In genomic region chr1:67710417-67710816, GRCh38 we compare ENCODE assay signal across 10 cellular contexts. TPM values are rescaled to one million over a fixed set of nuclear protein-coding genes. Genes with fewer than 3 reads are reported as not detected.
A peak's percentile ranks its signal among the peaks of the same experiment; 100 is the strongest.
DNase-seq lines count a peak whose midpoint lies in the region; ATAC-seq and TF ChIP-seq lines count a peak whose summit lies in the region.
"Had no signal": no experiment of that assay in that cellular context is flagged by ENCODE, and none has a peak within 500 bp of the region (broad histone marks: within the 10 kb centered on the region; RNA-seq: fewer than 3 reads in every experiment).

No MANE protein-coding gene starts in this region.

- intact Hi-C loops in heart left ventricle (cut with DNase I): no loop called here

- POLR2A ChIA-PET in T-cell (lab: Charles Lee): no interaction called here

- ATAC-seq in heart left ventricle: peak; percentile 70 to 82 (median 77)
- ATAC-seq in T-cell (replicated peaks in 1 of 4): no peak
- ATAC-seq: lower lobe of right lung had no signal

- H3K27ac ChIP-seq in heart left ventricle: peak overlapping the region in 9 of 12 donors; percentile 7 to 63 (median 32)
- peak overlapping the region; percentile 10 for H3K27ac ChIP-seq in suprapubic skin
- H3K27ac ChIP-seq: lower lobe of right lung had no signal

- H3K36me3 ChIP-seq in heart left ventricle (peaks cover 0 to 6% (median 0%) of the 10 kb centered on the region in 9 donors), suprapubic skin (peaks cover 10% of the 10 kb centered on the region)

- TF ChIP-seq EP300 in suprapubic skin (IDR thresholded peaks at IDR 0.05): no peak

- H3K27me3 ChIP-seq in heart left ventricle (no peaks in the 10 kb centered on the region), suprapubic skin (no peaks in the 10 kb centered on the region)

- TF ChIP-seq CTCF in heart left ventricle (IDR thresholded peaks at IDR 0.05): no peak
- no peak for TF ChIP-seq CTCF in suprapubic skin (IDR thresholded peaks at IDR 0.05)

- CTCF ChIA-PET in T-cell (lab: Charles Lee): no interaction called here

- H3K4me3 Mint-ChIP-seq in T-cell: no peak overlapping the region

- DNase-seq in HPDE6-E6E7 (ENCODE audit: extremely low spot score) (peak; percentile 41), astrocyte of the hippocampus (ENCODE audit: low read depth, low spot score) (peak; percentile 76), heart left ventricle (peak in 2 of 5 donors; percentile 30 to 48), suprapubic skin (ENCODE audit: low spot score in 2 of 2) (no peak), T-cell (no peak), SKM-1 treated with dmso at 0.1 percent for 144 hours (lab: John Stamatoyannopoulos, UW; ENCODE audit: unreplicated experiment) (no peak), NOMO-1 treated with dmso at 0.1 percent for 144 hours (lab: John Stamatoyannopoulos, UW; ENCODE audit: unreplicated experiment) (no peak)
- DNase-seq in activated effector memory CD4-positive, alpha-beta T cell treated with anti-CD3 and anti-CD28 coated beads, Interleukin-2, amount 50 U/mL, for 16 hours: no peak
- DNase-seq: lower lobe of right lung, NCI-H1694 treated with DMSO at 0.1 percent for 48 hours had no signal

- no peak overlapping the region for H3K4me3 ChIP-seq in heart left ventricle
- no peak overlapping the region for H3K4me3 ChIP-seq in suprapubic skin
- H3K4me3 ChIP-seq: lower lobe of right lung had no signal

- no peak overlapping the region for H3K27ac Mint-ChIP-seq in T-cell

- H3K27me3 Mint-ChIP-seq in T-cell: no peaks in the 10 kb centered on the region

- H3K4me1 Mint-ChIP-seq in T-cell: no peaks in the 10 kb centered on the region

- H3K9me3 Mint-ChIP-seq in T-cell: no peaks in the 10 kb centered on the region

- H3K9me3 ChIP-seq in heart left ventricle (no peaks in the 10 kb centered on the region), suprapubic skin (no peaks in the 10 kb centered on the region)
- H3K9me3 ChIP-seq: lower lobe of right lung had no signal

- WGBS in heart left ventricle, 4 donors: 32 to 45% (median 35%) methylated on average over 5 of the region's 5 CpGs
- 28% methylated on average over 5 of the region's 5 CpGs for WGBS in suprapubic skin

- no peaks in the 10 kb centered on the region for H3K36me3 Mint-ChIP-seq in T-cell

- TF ChIP-seq POLR2A in heart left ventricle (IDR thresholded peaks at IDR 0.05) (no peak), suprapubic skin (IDR thresholded peaks at IDR 0.05) (no peak)

- H3K4me1 ChIP-seq in heart left ventricle: peaks cover 0 to 71% (median 41%) of the 10 kb centered on the region in 12 donors
- peaks cover 51% of the 10 kb centered on the region for H3K4me1 ChIP-seq in suprapubic skin

RNA-seq across cellular contexts. Expression of gene GADD45A, which starts 25.4 kb away (rescaled TPM):
- total RNA-seq in heart left ventricle (100 to 1,000 TPM in 1 of 9 donors, 10 to 100 TPM in 8; 26.5 to 119 (median 45.8) TPM), suprapubic skin (10 to 100 TPM; 25.4 to 44.6 (median 26.6) TPM), T-cell (10 to 100 TPM; 16.0 to 85.8 (median 21.9) TPM)
- polyA plus RNA-seq in heart left ventricle: 10 to 100 TPM; 35.7 to 57.3 TPM

Comparison
In these comparisons a context has a peak if more than half of its experiments do, and no peak if none do; other contexts are left out.
1. DNase-seq: peak in HPDE6-E6E7 (single experiment) and astrocyte of the hippocampus (single experiment); none in suprapubic skin (0 of 2), T-cell (0 of 34), SKM-1 treated with dmso at 0.1 percent for 144 hours (single experiment), NOMO-1 treated with dmso at 0.1 percent for 144 hours (single experiment) and activated effector memory CD4-positive, alpha-beta T cell treated with anti-CD3 and anti-CD28 coated beads, Interleukin-2, amount 50 U/mL, for 16 hours (single experiment).
2. ATAC-seq: peak in heart left ventricle (4 of 4); none in T-cell (0 of 4).